Comparison of ENCODE assay signal across 25 cellular contexts in genomic region chr15:88491158-88491557, GRCh38. TPM values are rescaled to one million over a fixed set of nuclear protein-coding genes. Genes with fewer than 3 reads are reported as not detected.
DNase-seq lines count a peak whose midpoint lies in the region; ATAC-seq and TF ChIP-seq lines count a peak whose summit lies in the region.
"Had no signal": no experiment of that assay in that cellular context is flagged by ENCODE, and none has a peak within 500 bp of the region (broad histone marks: within the 10 kb centered on the region; RNA-seq: fewer than 3 reads in every experiment).

No MANE protein-coding gene starts in this region.

- peaks cover 27 to 34% of the 10 kb centered on the region in 2 experiments for H3K4me1 Mint-ChIP-seq in H9
- H3K4me1 Mint-ChIP-seq: activated CD4-positive, alpha-beta memory T cell treated with anti-CD3 and anti-CD28 coated beads, Interleukin-2, amount 10 ng/mL, durations not matched to agents 7 days and 5 days; IgD-negative memory B cell had no signal

- H4K5ac ChIP-seq in H9 (ENCODE audit: insufficient read length, low read depth, low read length) = no peak overlapping the region

- TF ChIP-seq CTCF in H9 (conservative IDR thresholded peaks at IDR 0.05) = no peak

- no peak overlapping the region for H3T11ph ChIP-seq in H9 (ENCODE audit: low read length)

- H3K27me3 ChIP-seq in H9 (ENCODE audit: insufficient read depth, low read length) = no peaks in the 10 kb centered on the region
- H3K27me3 ChIP-seq: esophagus muscularis mucosa, gastroesophageal sphincter, uterus had no signal

- H3K36me3 Mint-ChIP-seq in H9 (ENCODE audit: insufficient read depth in 1 of 3, low read depth in 3 of 3) = no peaks in the 10 kb centered on the region
- H3K36me3 Mint-ChIP-seq: natural killer cell had no signal

- ATAC-seq in left colon = peak; percentile 64
- no peak for ATAC-seq in HG03045 (IDR thresholded peaks at IDR 0.05; ENCODE audit: unreplicated experiment)
- ATAC-seq in HG02973 (IDR thresholded peaks at IDR 0.05; ENCODE audit: unreplicated experiment) = no peak
- ATAC-seq: gastroesophageal sphincter, natural killer cell, Panc1, sciatic nerve had no signal

- H3K27me3 Mint-ChIP-seq in H9 (ENCODE audit: low read depth) = peaks cover 13% of the 10 kb centered on the region
- H3K27me3 Mint-ChIP-seq: activated CD4-positive, alpha-beta memory T cell treated with anti-CD3 and anti-CD28 coated beads, Interleukin-2, amount 10 ng/mL, durations not matched to agents 7 days and 5 days; IgD-negative memory B cell had no signal

- H4K20me1 ChIP-seq in H9 (ENCODE audit: control insufficient read depth, insufficient read depth, insufficient read length) = no peaks in the 10 kb centered on the region

- no peak overlapping the region for H2AFZ ChIP-seq in H9 (ENCODE audit: low read length)

- no peak overlapping the region for H2BK15ac ChIP-seq in H9 (ENCODE audit: low read depth, low read length)

- no peak overlapping the region for H2BK5ac ChIP-seq in H9 (ENCODE audit: insufficient read length, low read length)

- no peaks in the 10 kb centered on the region for H3K23me2 ChIP-seq in H9 (ENCODE audit: insufficient read length, low read depth, low read length, poor library complexity, severe bottlenecking)

- intact Hi-C loops in left colon (cut with DNase I, micrococcal nuclease) = no loop called here

- no peak overlapping the region for H3K4ac ChIP-seq in H9 (ENCODE audit: low read depth, low read length)

- no peak overlapping the region for H3K27ac ChIP-seq in H9 (ENCODE audit: insufficient read length, low read depth, low read length)
- H3K27ac ChIP-seq: 22Rv1, esophagus muscularis mucosa, gastroesophageal sphincter, uterus had no signal

- no peak overlapping the region for H3K4me3 Mint-ChIP-seq in H9
- H3K4me3 Mint-ChIP-seq: activated CD4-positive, alpha-beta memory T cell treated with anti-CD3 and anti-CD28 coated beads, Interleukin-2, amount 10 ng/mL, durations not matched to agents 7 days and 5 days; IgD-negative memory B cell; natural killer cell had no signal

- no peak overlapping the region for H3K18ac ChIP-seq in H9 (ENCODE audit: insufficient read length, low read depth, low read length)

- H3K4me1 ChIP-seq in H9 (ENCODE audit: insufficient read depth, low read length) = no peaks in the 10 kb centered on the region
- H3K4me1 ChIP-seq: Caco-2, esophagus muscularis mucosa, gastroesophageal sphincter, uterus had no signal

- H3K9me3 Mint-ChIP-seq in H9 = no peaks in the 10 kb centered on the region
- H3K9me3 Mint-ChIP-seq: activated CD4-positive, alpha-beta memory T cell treated with anti-CD3 and anti-CD28 coated beads, Interleukin-2, amount 10 ng/mL, durations not matched to agents 7 days and 5 days; IgD-negative memory B cell; natural killer cell had no signal

- DNase-seq in DMS 273 (lab: John Stamatoyannopoulos, UW; ENCODE audit: unreplicated experiment) = peak; percentile 74
- no peak for DNase-seq in DMS 273 treated with DMSO at 0.1 percent for 48 hours (lab: John Stamatoyannopoulos, UW)
- DNase-seq in H9 = peak; percentile 55
- peak; percentile 56 for DNase-seq in SW480 (ENCODE audit: low spot score)
- peak in 1 of 2 donors; percentile 33 for DNase-seq in left colon
- no peak for DNase-seq in NOMO-1 treated with dmso at 0.1 percent for 144 hours (lab: John Stamatoyannopoulos, UW; ENCODE audit: unreplicated experiment)
- DNase-seq: activated CD4-positive, alpha-beta memory T cell treated with anti-CD3 and anti-CD28 coated beads, Interleukin-2, amount 10 ng/mL, durations not matched to agents 7 days and 5 days; activated naive CD4-positive, alpha-beta T cell treated with anti-CD3 and anti-CD28 coated beads, Interleukin-2, amount 50 U/mL, for 16 hours; aorta; Caco-2; central memory CD4-positive, alpha-beta T cell; EL; mesenchymal stem cell; natural killer cell; NCI-H1930; T1000; uterus had no signal

- H4K91ac ChIP-seq in H9 (ENCODE audit: insufficient read length, low read depth, low read length) = no peak overlapping the region

- no peaks in the 10 kb centered on the region for H3K9me3 ChIP-seq in H9 (ENCODE audit: control insufficient read depth, low read depth, low read length)
- H3K9me3 ChIP-seq: Caco-2, esophagus muscularis mucosa, gastroesophageal sphincter, uterus had no signal

- H2BK120ac ChIP-seq in H9 (ENCODE audit: low read depth, low read length, poor library complexity, severe bottlenecking) = no peak overlapping the region

- H3K27ac Mint-ChIP-seq in H9 = peak overlapping the region in 1 of 3 experiments; percentile 78; a peak in 1 of 7 replicates
- H3K27ac Mint-ChIP-seq: activated CD4-positive, alpha-beta memory T cell treated with anti-CD3 and anti-CD28 coated beads, Interleukin-2, amount 10 ng/mL, durations not matched to agents 7 days and 5 days; IgD-negative memory B cell; natural killer cell had no signal

- no CpG with 5 or more reads among the region's 10 CpGs for WGBS in H9 (ENCODE audit: extremely low coverage, insufficient read length, low lambda C conversion rate)

- no peak overlapping the region for H4K8ac ChIP-seq in H9 (replicated peaks; ENCODE audit: insufficient read length, low read depth, low read length)

- no peak overlapping the region for H2BK20ac ChIP-seq in H9 (ENCODE audit: low read depth, low read length, poor library complexity, severe bottlenecking)

- H3K56ac ChIP-seq in H9 (ENCODE audit: insufficient read length, low read depth, low read length) = no peak overlapping the region

- no peak overlapping the region for H3K23ac ChIP-seq in H9 (ENCODE audit: insufficient read length, low read depth, low read length)

- no peak overlapping the region for H3K4me2 ChIP-seq in H9 (ENCODE audit: insufficient read depth, insufficient read length, low read length)

- no peak overlapping the region for H3K14ac ChIP-seq in H9 (ENCODE audit: insufficient read depth, low read length)

- H3K79me2 ChIP-seq in H9 (ENCODE audit: insufficient read depth, low read length) = no peaks in the 10 kb centered on the region

- no peaks in the 10 kb centered on the region for H3K79me1 ChIP-seq in H9 (ENCODE audit: insufficient read depth, low read depth, low read length, poor library complexity, severe bottlenecking)

- H2AK5ac ChIP-seq in H9 (ENCODE audit: insufficient read length, low read length) = no peak overlapping the region

- H3K9ac ChIP-seq in H9 (ENCODE audit: extremely low read depth, insufficient read length, low read length) = no peak overlapping the region

- H2BK12ac ChIP-seq in H9 (ENCODE audit: insufficient read length, low read depth, low read length) = no peak overlapping the region

RNA-seq across cellular contexts. Expression of gene MRPS11, which starts 23.6 kb away (rescaled TPM):
- total RNA-seq in H9 (2021) (51.0 and 54.5 TPM in 2 replicates), left colon (10 to 100 TPM; 45.9 to 50.2 TPM)

RNA-seq across cellular contexts. Expression of gene MRPL46, which starts 24.0 kb away (rescaled TPM):
- total RNA-seq in H9 (2021) = 27.4 and 29.3 TPM in 2 replicates
- 10 to 100 TPM; 23.6 to 31.8 TPM for total RNA-seq in left colon

RNA-seq across cellular contexts. Expression of gene DET1, which starts 55.3 kb away (rescaled TPM):
- 6.3 and 6.6 TPM in 2 replicates for total RNA-seq in H9 (2021)
- 1 to 10 TPM; 5.3 to 5.9 TPM for total RNA-seq in left colon

Comparison
In these comparisons a context has a peak if more than half of its experiments do, and no peak if none do; other contexts are left out.
1. DNase-seq: peak in DMS 273 (single experiment), H9 (single experiment) and SW480 (single experiment); none in DMS 273 treated with DMSO at 0.1 percent for 48 hours (single experiment) and NOMO-1 treated with dmso at 0.1 percent for 144 hours (single experiment).